Comparison of ENCODE assay signal across 18 cellular contexts in the genomic region with DNA sequence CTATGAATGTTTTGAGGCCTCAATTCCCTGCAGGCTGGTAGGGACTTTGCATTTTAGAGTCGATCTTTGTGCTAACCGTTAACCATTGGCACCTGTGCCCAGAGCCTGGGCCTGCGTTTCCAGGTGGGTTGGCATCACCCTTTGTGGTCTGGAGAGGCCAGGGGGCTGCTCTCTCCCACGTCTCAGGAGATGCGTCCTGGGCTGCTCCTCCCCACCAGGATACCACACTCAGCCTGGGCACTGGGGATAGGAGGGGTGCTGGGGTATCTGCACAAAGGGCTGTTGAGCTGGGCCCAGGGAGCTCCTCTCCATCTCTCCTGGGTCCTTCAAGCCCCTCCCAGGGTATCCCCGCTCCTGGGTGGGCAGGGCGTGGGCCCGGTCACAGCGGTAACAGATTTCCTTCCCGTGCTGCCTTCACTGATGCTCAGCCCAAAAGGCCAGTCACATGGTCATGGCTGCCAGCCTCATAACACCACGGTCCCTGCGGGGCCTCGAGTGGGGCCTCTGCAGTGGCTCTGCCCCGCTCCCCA.
DNase-seq lines count a peak whose midpoint lies in the region; ATAC-seq and TF ChIP-seq lines count a peak whose summit lies in the region.
"Had no signal": no experiment of that assay in that cellular context is flagged by ENCODE, and none has a peak within 500 bp of the region (broad histone marks: within the 10 kb centered on the region; RNA-seq: fewer than 3 reads in every experiment).

No MANE protein-coding gene starts in this region.

- DNase-seq in Right ventricle myocardium superior = peak; percentile 8
- no peak for DNase-seq in left ventricle myocardium inferior
- peak; percentile 54 for DNase-seq in chondrocyte (ENCODE audit: low spot score)
- peak in 2 of 3 donors; percentile 14 to 33 for DNase-seq in mucosa of descending colon
- no peak for DNase-seq in NCI-H187 treated with DMSO at 0.1 percent for 48 hours (lab: John Stamatoyannopoulos, UW)
- DNase-seq in natural killer cell = no peak
- no peak for DNase-seq in KG1 (lab: John Stamatoyannopoulos, UW)
- DNase-seq in thyroid gland = no peak
- DNase-seq: AML-193; CD8-positive, alpha-beta T cell; DMS 273 treated with DMSO at 0.1 percent for 48 hours; DMS53; DND-41; EL; H9 had no signal

- no peak for TF ChIP-seq CTCF in left ventricle myocardium inferior (IDR thresholded peaks at IDR 0.05; ENCODE audit: borderline replicate concordance)
- TF ChIP-seq CTCF in chondrocyte (IDR thresholded peaks at IDR 0.05) = no peak
- TF ChIP-seq CTCF in mucosa of descending colon (IDR thresholded peaks at IDR 0.05) = no peak
- no peak for TF ChIP-seq CTCF in natural killer cell (IDR thresholded peaks at IDR 0.05)
- no peak for TF ChIP-seq CTCF in thyroid gland (IDR thresholded peaks at IDR 0.05)

- H3K27ac Mint-ChIP-seq in chondrocyte (ENCODE audit: unreplicated experiment) = no peak overlapping the region
- H3K27ac Mint-ChIP-seq in natural killer cell = no peak overlapping the region
- H3K27ac Mint-ChIP-seq: CD8-positive, alpha-beta T cell; H9 had no signal

- H3K36me3 Mint-ChIP-seq in chondrocyte (ENCODE audit: low read depth) (no peaks in the 10 kb centered on the region), natural killer cell (no peaks in the 10 kb centered on the region)
- H3K36me3 Mint-ChIP-seq: CD8-positive, alpha-beta T cell had no signal

- no peaks in the 10 kb centered on the region for H3K9me3 ChIP-seq in left ventricle myocardium inferior (replicated peaks)
- no peaks in the 10 kb centered on the region for H3K9me3 ChIP-seq in mucosa of descending colon
- no peaks in the 10 kb centered on the region for H3K9me3 ChIP-seq in thyroid gland
- H3K9me3 ChIP-seq: A549 had no signal

- H3K27me3 ChIP-seq in left ventricle myocardium inferior (ENCODE audit: low read depth) (peaks cover 98% of the 10 kb centered on the region), thyroid gland (peaks cover 3% of the 10 kb centered on the region)

- H3K4me1 ChIP-seq in left ventricle myocardium inferior (peaks cover 5% of the 10 kb centered on the region), mucosa of descending colon (ENCODE audit: low read depth) (no peaks in the 10 kb centered on the region), thyroid gland (peaks cover 0 to 4% of the 10 kb centered on the region in 2 donors)
- H3K4me1 ChIP-seq: A549 had no signal

- no peak overlapping the region for H3K4me3 Mint-ChIP-seq in chondrocyte (ENCODE audit: unreplicated experiment)
- no peak overlapping the region for H3K4me3 Mint-ChIP-seq in natural killer cell
- H3K4me3 Mint-ChIP-seq: CD8-positive, alpha-beta T cell; H9 had no signal

- ATAC-seq in Right ventricle myocardium superior (ENCODE audit: poor library complexity) (no peak), mucosa of descending colon (no peak), natural killer cell (no peak)
- ATAC-seq: A549; CD8-positive, alpha-beta T cell; GM12878 had no signal

- WGBS in thyroid gland, 2 donors = 82 to 87% methylated on average over 12 to 14 of the region's 14 CpGs

- intact Hi-C loops in Right ventricle myocardium superior (cut with DNase I) (no loop called here), left ventricle myocardium inferior (cut with micrococcal nuclease) (no loop called here), mucosa of descending colon (cut with DNase I, micrococcal nuclease) (no loop called here), natural killer cell (cut with micrococcal nuclease) (no loop called here), thyroid gland (cut with DNase I) (no loop called here)

- no peak for TF ChIP-seq POLR2A in thyroid gland (IDR thresholded peaks at IDR 0.05)

- no peak overlapping the region for H3K27ac ChIP-seq in left ventricle myocardium inferior (replicated peaks)
- no peak overlapping the region for H3K27ac ChIP-seq in thyroid gland
- H3K27ac ChIP-seq: 22Rv1, A549 had no signal

- H3K4me3 ChIP-seq in left ventricle myocardium inferior = no peak overlapping the region
- H3K4me3 ChIP-seq in mucosa of descending colon = no peak overlapping the region
- no peak overlapping the region for H3K4me3 ChIP-seq in thyroid gland (replicated peaks in 1 of 3)
- H3K4me3 ChIP-seq: A549, GM12878 had no signal

- H3K9me3 Mint-ChIP-seq in chondrocyte (ENCODE audit: low read depth) (no peaks in the 10 kb centered on the region), natural killer cell (peaks cover 0 to 3% of the 10 kb centered on the region in 2 donors)
- H3K9me3 Mint-ChIP-seq: CD8-positive, alpha-beta T cell; H9 had no signal

- peaks cover 3% of the 10 kb centered on the region for H3K4me1 Mint-ChIP-seq in chondrocyte (ENCODE audit: low read depth)
- H3K4me1 Mint-ChIP-seq in natural killer cell = no peaks in the 10 kb centered on the region

- H3K36me3 ChIP-seq in left ventricle myocardium inferior (no peaks in the 10 kb centered on the region), mucosa of descending colon (ENCODE audit: low read depth) (no peaks in the 10 kb centered on the region), thyroid gland (no peaks in the 10 kb centered on the region)

- peaks cover 11% of the 10 kb centered on the region for H3K27me3 Mint-ChIP-seq in chondrocyte (ENCODE audit: low read depth)
- peaks cover 0 to 6% of the 10 kb centered on the region in 2 donors for H3K27me3 Mint-ChIP-seq in natural killer cell (ENCODE audit: low read depth in 2 of 2)

Comparison
In these comparisons a context has a peak if more than half of its experiments do, and no peak if none do; other contexts are left out.
1. DNase-seq: peak in Right ventricle myocardium superior (single experiment), chondrocyte (single experiment) and mucosa of descending colon (2 of 3); none in left ventricle myocardium inferior (single experiment), NCI-H187 treated with DMSO at 0.1 percent for 48 hours (single experiment), natural killer cell (single experiment), KG1 (single experiment) and thyroid gland (0 of 2).